In genomic region chr7:50962962-50963374, GRCh38 we compare ENCODE assay signal across 1 cellular context.
TF ChIP-seq lines count a peak whose summit lies in the region.

No MANE protein-coding gene starts in this region.

TF ChIP-seq in Ishikawa, 13 proteins besides CTCF, POLR2A, EP300 and RAD21 (continued from another document):
- no peak for TF ChIP-seq CEBPB (IDR thresholded peaks at IDR 0.05)
